Comparison of ENCODE assay signal across 17 cellular contexts in the genomic region with DNA sequence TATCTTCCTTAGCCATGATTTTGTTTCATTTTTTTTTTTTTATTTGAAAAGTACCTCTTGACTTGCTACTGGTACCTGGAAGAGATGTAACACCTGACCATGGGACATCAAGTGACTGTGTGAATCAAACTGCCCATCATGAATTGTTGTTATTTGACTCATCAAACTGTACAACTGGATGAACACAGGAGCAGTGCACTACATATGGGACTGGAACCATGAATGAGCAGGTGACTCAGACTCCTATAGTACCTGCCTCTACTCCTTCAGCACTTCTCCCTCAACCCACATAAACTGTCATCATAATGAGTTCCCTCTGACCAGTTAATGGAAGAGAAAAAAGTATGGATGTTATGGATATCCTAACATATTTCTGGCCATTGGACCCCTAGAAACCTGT.
"Had no signal": no experiment of that assay in that cellular context is flagged by ENCODE, and none has a peak within 500 bp of the region (broad histone marks: within the 10 kb centered on the region; RNA-seq: fewer than 3 reads in every experiment).

No MANE protein-coding gene starts in this region.

- H3K9ac ChIP-seq: parathyroid adenoma had no signal

- H2AFZ ChIP-seq: parathyroid adenoma had no signal

- H3K27ac ChIP-seq: gastrocnemius medialis, left ventricle myocardium inferior, neutrophil, parathyroid adenoma, tibial artery, uterus had no signal

- H3K27me3 ChIP-seq: gastrocnemius medialis, neutrophil, tibial artery, uterus had no signal

- H3K79me2 ChIP-seq: parathyroid adenoma had no signal

- H3K4me3 ChIP-seq: gastrocnemius medialis, left ventricle myocardium inferior, mucosa of descending colon, tibial artery, uterus had no signal

- ATAC-seq: activated CD4-positive, CD25-positive, alpha-beta regulatory T cell treated with anti-CD3 and anti-CD28 coated beads, Interleukin-2, amount 50 U/mL, for 24 hours; gastrocnemius medialis; mucosa of descending colon; naive thymus-derived CD8-positive, alpha-beta T cell had no signal

- H3K36me3 ChIP-seq: left ventricle myocardium inferior, neutrophil, tibial artery, uterus had no signal

- H3K9me3 ChIP-seq: gastrocnemius medialis, left ventricle myocardium inferior, mucosa of descending colon, neutrophil, tibial artery, uterus had no signal

- H3K4me1 ChIP-seq: gastrocnemius medialis, left ventricle myocardium inferior, parathyroid adenoma, tibial artery, uterus had no signal

- DNase-seq: activated effector memory CD4-positive, alpha-beta T cell treated with Interleukin-2 at 50 U/mL for 16 hours; activated T-cell treated with anti-CD3 and anti-CD28 coated beads, Interleukin-2, amount 50 U/mL, for 1 hour; cortex of kidney; effector CD4-positive, alpha-beta T cell; gastrocnemius medialis; left ventricle myocardium inferior; mucosa of descending colon; naive thymus-derived CD8-positive, alpha-beta T cell; stimulated activated CD4-positive, alpha-beta T cell treated with anti-CD3 and anti-CD28 coated beads, Interleukin-12 subunit alpha, Interleukin-12 subunit beta, amount 100 ng/mL, for 4 hours; stimulated activated CD4-positive, alpha-beta T cell treated with anti-CD3 and anti-CD28 coated beads, Interleukin-2, amount 100 ng/mL, for 24 hours; T-helper 1 cell; T1000; tibial artery; uterus had no signal
